1 cellular context compared by ENCODE assay signal in the genomic region with DNA sequence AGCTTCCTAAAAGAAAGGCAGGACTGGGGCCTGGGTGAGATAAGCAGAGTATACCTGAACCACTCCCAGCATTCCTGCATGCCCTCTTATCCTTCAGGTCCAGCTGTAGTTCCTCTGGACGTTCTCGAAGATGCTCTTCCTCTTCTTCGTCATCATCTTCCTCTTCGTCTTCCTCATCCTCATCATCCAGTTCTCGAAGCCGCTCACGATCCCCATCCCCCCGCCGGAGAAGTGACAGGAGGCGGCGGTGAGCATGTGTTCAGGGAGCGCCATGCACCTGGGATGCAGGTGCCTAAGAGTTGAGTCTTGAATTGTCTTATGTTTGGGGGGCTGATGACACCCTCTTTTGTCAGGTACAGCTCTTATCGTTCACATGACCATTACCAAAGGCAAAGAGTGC.
TF ChIP-seq lines count a peak whose summit lies in the region.

No MANE protein-coding gene starts in this region.

TF ChIP-seq in HepG2, 621 proteins besides CTCF, POLR2A, EP300 and RAD21:
- TF ChIP-seq ZNF788 (CRISPR knock-in tag; IDR thresholded peaks at IDR 0.05; ENCODE audit: borderline replicate concordance) (no peak), NCOA2 (CRISPR knock-in tag; IDR thresholded peaks at IDR 0.05) (no peak), ELF1 (CRISPR knock-in tag; IDR thresholded peaks at IDR 0.05) (no peak), RXRB (CRISPR knock-in tag; IDR thresholded peaks at IDR 0.05; ENCODE audit: borderline replicate concordance) (no peak), ZNF354B (CRISPR knock-in tag; IDR thresholded peaks at IDR 0.05) (no peak), ZNF605 (CRISPR knock-in tag; IDR thresholded peaks at IDR 0.05) (no peak), IRF2 (CRISPR knock-in tag; IDR thresholded peaks at IDR 0.05) (no peak), ZNF572 (CRISPR knock-in tag; IDR thresholded peaks at IDR 0.05) (no peak), FIP1L1 (IDR thresholded peaks at IDR 0.05; ENCODE audit: borderline replicate concordance, insufficient read depth, low read depth, low read length) (no peak), ZNF766 (CRISPR knock-in tag; IDR thresholded peaks at IDR 0.05; ENCODE audit: borderline replicate concordance) (no peak), GFI1 (CRISPR knock-in tag; IDR thresholded peaks at IDR 0.05; ENCODE audit: borderline replicate concordance) (no peak), ZNF562 (CRISPR knock-in tag; IDR thresholded peaks at IDR 0.05; ENCODE audit: borderline replicate concordance) (no peak)
- TF ChIP-seq, protein P1, sequence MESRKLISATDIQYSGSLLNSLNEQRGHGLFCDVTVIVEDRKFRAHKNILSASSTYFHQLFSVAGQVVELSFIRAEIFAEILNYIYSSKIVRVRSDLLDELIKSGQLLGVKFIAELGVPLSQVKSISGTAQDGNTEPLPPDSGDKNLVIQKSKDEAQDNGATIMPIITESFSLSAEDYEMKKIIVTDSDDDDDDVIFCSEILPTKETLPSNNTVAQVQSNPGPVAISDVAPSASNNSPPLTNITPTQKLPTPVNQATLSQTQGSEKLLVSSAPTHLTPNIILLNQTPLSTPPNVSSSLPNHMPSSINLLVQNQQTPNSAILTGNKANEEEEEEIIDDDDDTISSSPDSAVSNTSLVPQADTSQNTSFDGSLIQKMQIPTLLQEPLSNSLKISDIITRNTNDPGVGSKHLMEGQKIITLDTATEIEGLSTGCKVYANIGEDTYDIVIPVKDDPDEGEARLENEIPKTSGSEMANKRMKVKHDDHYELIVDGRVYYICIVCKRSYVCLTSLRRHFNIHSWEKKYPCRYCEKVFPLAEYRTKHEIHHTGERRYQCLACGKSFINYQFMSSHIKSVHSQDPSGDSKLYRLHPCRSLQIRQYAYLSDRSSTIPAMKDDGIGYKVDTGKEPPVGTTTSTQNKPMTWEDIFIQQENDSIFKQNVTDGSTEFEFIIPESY (CRISPR knock-in tag; IDR thresholded peaks at IDR 0.05), result no peak
- TF ChIP-seq, protein P2, sequence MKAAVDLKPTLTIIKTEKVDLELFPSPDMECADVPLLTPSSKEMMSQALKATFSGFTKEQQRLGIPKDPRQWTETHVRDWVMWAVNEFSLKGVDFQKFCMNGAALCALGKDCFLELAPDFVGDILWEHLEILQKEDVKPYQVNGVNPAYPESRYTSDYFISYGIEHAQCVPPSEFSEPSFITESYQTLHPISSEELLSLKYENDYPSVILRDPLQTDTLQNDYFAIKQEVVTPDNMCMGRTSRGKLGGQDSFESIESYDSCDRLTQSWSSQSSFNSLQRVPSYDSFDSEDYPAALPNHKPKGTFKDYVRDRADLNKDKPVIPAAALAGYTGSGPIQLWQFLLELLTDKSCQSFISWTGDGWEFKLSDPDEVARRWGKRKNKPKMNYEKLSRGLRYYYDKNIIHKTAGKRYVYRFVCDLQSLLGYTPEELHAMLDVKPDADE (CRISPR knock-in tag; IDR thresholded peaks at IDR 0.05), result no peak
- TF ChIP-seq, protein P3, sequence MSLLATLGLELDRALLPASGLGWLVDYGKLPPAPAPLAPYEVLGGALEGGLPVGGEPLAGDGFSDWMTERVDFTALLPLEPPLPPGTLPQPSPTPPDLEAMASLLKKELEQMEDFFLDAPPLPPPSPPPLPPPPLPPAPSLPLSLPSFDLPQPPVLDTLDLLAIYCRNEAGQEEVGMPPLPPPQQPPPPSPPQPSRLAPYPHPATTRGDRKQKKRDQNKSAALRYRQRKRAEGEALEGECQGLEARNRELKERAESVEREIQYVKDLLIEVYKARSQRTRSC (CRISPR knock-in tag; IDR thresholded peaks at IDR 0.05; ENCODE audit: low read depth), result no peak
